9 cellular contexts compared by ENCODE assay signal in genomic region chr1:35294809-35295208, GRCh38.
"Had no signal": no experiment of that assay in that cellular context is flagged by ENCODE, and none has a peak within 500 bp of the region (broad histone marks: within the 10 kb centered on the region; RNA-seq: fewer than 3 reads in every experiment).

No MANE protein-coding gene starts in this region.

- H3K4me3 ChIP-seq: GM23248, HAP-1 had no signal

- H3K4me2 ChIP-seq: KMS-11 had no signal

- H3K4me1 ChIP-seq: HAP-1 had no signal

- H3K9me3 ChIP-seq: HAP-1 had no signal

- DNase-seq: GM23248, GOT3, H7, KBM-7 had no signal

- H2AFZ ChIP-seq: GM23248 had no signal

- H3K4me3 Mint-ChIP-seq: IgD-negative memory B cell had no signal

- H3K27ac ChIP-seq: GM23248, KMS-11 had no signal

- FAIRE-seq: HTR-8/SVneo had no signal

- H3K27ac Mint-ChIP-seq: IgD-negative memory B cell had no signal

- H3K9ac ChIP-seq: GM23248, KMS-11 had no signal

- ATAC-seq: HCT116 had no signal

- H3K27me3 Mint-ChIP-seq: IgD-negative memory B cell had no signal

- H3K9me3 Mint-ChIP-seq: IgD-negative memory B cell had no signal
